Comparison of ENCODE assay signal across 13 cellular contexts in the genomic region with DNA sequence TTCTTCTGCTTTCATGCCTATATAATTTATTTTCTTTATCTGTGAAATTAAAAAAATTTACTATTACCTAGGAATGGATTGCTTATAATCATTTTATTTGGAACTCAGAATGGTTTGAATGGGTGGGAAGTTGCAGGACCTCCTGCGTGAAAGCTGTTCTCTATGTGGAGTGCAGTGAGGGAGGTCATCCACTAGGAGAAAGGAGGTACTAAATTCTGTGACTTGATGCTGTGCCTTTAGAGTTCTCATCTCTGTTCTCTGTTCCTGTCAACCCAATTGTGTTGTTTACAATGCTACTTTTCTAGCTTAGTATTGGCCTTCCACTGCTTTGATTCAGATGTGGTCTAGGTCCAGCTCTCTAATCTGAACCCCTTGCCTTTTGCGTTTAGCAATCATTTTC.
A peak's percentile ranks its signal among the peaks of the same experiment; 100 is the strongest.
DNase-seq lines count a peak whose midpoint lies in the region; ATAC-seq and TF ChIP-seq lines count a peak whose summit lies in the region.
"Had no signal": no experiment of that assay in that cellular context is flagged by ENCODE, and none has a peak within 500 bp of the region (broad histone marks: within the 10 kb centered on the region; RNA-seq: fewer than 3 reads in every experiment).

No MANE protein-coding gene starts in this region.

- in situ Hi-C loops in astrocyte of the spinal cord (cut with HindIII; ENCODE audit: low sequenced_read_pairs), result no loop called here
- in situ Hi-C loops in GM13976 (cut with MboI; ENCODE audit: low sequenced_read_pairs, unreplicated experiment), result no loop called here

- no peak overlapping the region for H3K4me3 Mint-ChIP-seq in GM23338
- H3K4me3 Mint-ChIP-seq: activated naive CD4-positive, alpha-beta T cell treated with anti-CD3 and anti-CD28 coated beads for 36 hours had no signal

- H3K9me3 Mint-ChIP-seq in GM23338, result no peaks in the 10 kb centered on the region
- H3K9me3 Mint-ChIP-seq: activated naive CD4-positive, alpha-beta T cell treated with anti-CD3 and anti-CD28 coated beads for 36 hours had no signal

- H3K4me1 ChIP-seq in GM23338 (ENCODE audit: insufficient read depth), result no peaks in the 10 kb centered on the region
- H3K4me1 ChIP-seq: BLaER1, gastroesophageal sphincter had no signal

- H3K27me3 Mint-ChIP-seq in GM23338 (ENCODE audit: insufficient read depth, low read depth, poor library complexity), result no peaks in the 10 kb centered on the region

- TF ChIP-seq CTCF in AG10803 (conservative IDR thresholded peaks at IDR 0.05; ENCODE audit: low read length) (0 out of 2 replicates have a peak, but pooled peaks have one; percentile 20), GM23338 (conservative IDR thresholded peaks at IDR 0.05; ENCODE audit: low read depth in 2 of 2) (peak; percentile 25 to 43), astrocyte of the spinal cord (IDR thresholded peaks at IDR 0.05; ENCODE audit: low read depth, low read length) (peak; percentile 23), coronary artery (IDR thresholded peaks at IDR 0.05) (no peak), GM13976 (IDR thresholded peaks at IDR 0.05; ENCODE audit: borderline replicate concordance, control extremely low read depth, extremely low read depth, insufficient read depth, missing control alignments) (no peak)

- H3K36me3 Mint-ChIP-seq in GM23338 (ENCODE audit: low read depth), result no peaks in the 10 kb centered on the region

- H3K27me3 ChIP-seq in GM23338 (ENCODE audit: insufficient read depth), result no peaks in the 10 kb centered on the region
- H3K27me3 ChIP-seq: BLaER1, gastroesophageal sphincter, pancreas had no signal

- H3K36me3 ChIP-seq in GM23338 (ENCODE audit: insufficient read depth), result no peaks in the 10 kb centered on the region
- H3K36me3 ChIP-seq: BLaER1, gastroesophageal sphincter, pancreas had no signal

- intact Hi-C loops in left cardiac atrium (cut with DNase I), result no loop called here

- peak; percentile 87 for ATAC-seq in GM23338
- ATAC-seq in left cardiac atrium, result no peak
- ATAC-seq in GM21576 (IDR thresholded peaks at IDR 0.05; ENCODE audit: unreplicated experiment), result no peak
- ATAC-seq: gastroesophageal sphincter had no signal

- H3K27ac ChIP-seq in GM23338 (ENCODE audit: low read depth) (no peak overlapping the region), coronary artery (no peak overlapping the region)
- H3K27ac ChIP-seq: BLaER1, gastroesophageal sphincter, pancreas had no signal

- no peak overlapping the region for H3K4me2 ChIP-seq in GM23338
- H3K4me2 ChIP-seq: BLaER1 had no signal

- H3K9me2 ChIP-seq in GM23338 (ENCODE audit: insufficient read depth), result no peaks in the 10 kb centered on the region

- DNase-seq in AG10803 (ENCODE audit: low read depth) (no peak), GM23338 (ENCODE audit: low spot score) (peak; percentile 62), astrocyte of the spinal cord (ENCODE audit: low read depth, low spot score) (no peak), iPS-NIHi11 (ENCODE audit: low spot score) (peak; percentile 30), coronary artery (ENCODE audit: low spot score) (no peak), left cardiac atrium (no peak), GM13976 (ENCODE audit: low spot score) (no peak)
- DNase-seq: activated naive CD4-positive, alpha-beta T cell treated with anti-CD3 and anti-CD28 coated beads for 36 hours; midbrain; pancreas had no signal

- no peaks in the 10 kb centered on the region for H4K20me1 ChIP-seq in GM23338 (replicated peaks; ENCODE audit: insufficient read depth)
- H4K20me1 ChIP-seq: BLaER1 had no signal

- no peaks in the 10 kb centered on the region for H3K79me2 ChIP-seq in GM23338 (replicated peaks; ENCODE audit: insufficient read depth)

- H2AFZ ChIP-seq in GM23338, result no peak overlapping the region

- no peaks in the 10 kb centered on the region for H3F3A ChIP-seq in GM23338 (replicated peaks; ENCODE audit: low read depth)

- H3K4me3 ChIP-seq in AG10803 (ENCODE audit: low read length), result no peak overlapping the region
- no peak overlapping the region for H3K4me3 ChIP-seq in GM23338
- no peak overlapping the region for H3K4me3 ChIP-seq in astrocyte of the spinal cord (ENCODE audit: low read depth, low read length)
- no peak overlapping the region for H3K4me3 ChIP-seq in coronary artery
- H3K4me3 ChIP-seq: BLaER1, gastroesophageal sphincter, pancreas had no signal

- no peaks in the 10 kb centered on the region; the same call in 2 of the 3 replicates for H3K4me1 Mint-ChIP-seq in GM23338

- H3K27ac Mint-ChIP-seq in GM23338, result no peak overlapping the region
- H3K27ac Mint-ChIP-seq: activated naive CD4-positive, alpha-beta T cell treated with anti-CD3 and anti-CD28 coated beads for 36 hours had no signal

TF ChIP-seq in GM23338, 12 proteins besides CTCF, POLR2A, EP300 and RAD21 (continues in another document):
- TF ChIP-seq CREB1 (CRISPR knock-in tag; IDR thresholded peaks at IDR 0.05; ENCODE audit: low read depth) (no peak), EZH2 (IDR thresholded peaks at IDR 0.05; ENCODE audit: low read depth, unreplicated experiment) (no peak), ZNF114 (CRISPR knock-in tag; IDR thresholded peaks at IDR 0.05) (no peak), ZNF331 (CRISPR knock-in tag; IDR thresholded peaks at IDR 0.05; ENCODE audit: low read depth) (no peak), NANOG (IDR thresholded peaks at IDR 0.05; ENCODE audit: borderline replicate concordance) (no peak)
- TF ChIP-seq, protein P1, sequence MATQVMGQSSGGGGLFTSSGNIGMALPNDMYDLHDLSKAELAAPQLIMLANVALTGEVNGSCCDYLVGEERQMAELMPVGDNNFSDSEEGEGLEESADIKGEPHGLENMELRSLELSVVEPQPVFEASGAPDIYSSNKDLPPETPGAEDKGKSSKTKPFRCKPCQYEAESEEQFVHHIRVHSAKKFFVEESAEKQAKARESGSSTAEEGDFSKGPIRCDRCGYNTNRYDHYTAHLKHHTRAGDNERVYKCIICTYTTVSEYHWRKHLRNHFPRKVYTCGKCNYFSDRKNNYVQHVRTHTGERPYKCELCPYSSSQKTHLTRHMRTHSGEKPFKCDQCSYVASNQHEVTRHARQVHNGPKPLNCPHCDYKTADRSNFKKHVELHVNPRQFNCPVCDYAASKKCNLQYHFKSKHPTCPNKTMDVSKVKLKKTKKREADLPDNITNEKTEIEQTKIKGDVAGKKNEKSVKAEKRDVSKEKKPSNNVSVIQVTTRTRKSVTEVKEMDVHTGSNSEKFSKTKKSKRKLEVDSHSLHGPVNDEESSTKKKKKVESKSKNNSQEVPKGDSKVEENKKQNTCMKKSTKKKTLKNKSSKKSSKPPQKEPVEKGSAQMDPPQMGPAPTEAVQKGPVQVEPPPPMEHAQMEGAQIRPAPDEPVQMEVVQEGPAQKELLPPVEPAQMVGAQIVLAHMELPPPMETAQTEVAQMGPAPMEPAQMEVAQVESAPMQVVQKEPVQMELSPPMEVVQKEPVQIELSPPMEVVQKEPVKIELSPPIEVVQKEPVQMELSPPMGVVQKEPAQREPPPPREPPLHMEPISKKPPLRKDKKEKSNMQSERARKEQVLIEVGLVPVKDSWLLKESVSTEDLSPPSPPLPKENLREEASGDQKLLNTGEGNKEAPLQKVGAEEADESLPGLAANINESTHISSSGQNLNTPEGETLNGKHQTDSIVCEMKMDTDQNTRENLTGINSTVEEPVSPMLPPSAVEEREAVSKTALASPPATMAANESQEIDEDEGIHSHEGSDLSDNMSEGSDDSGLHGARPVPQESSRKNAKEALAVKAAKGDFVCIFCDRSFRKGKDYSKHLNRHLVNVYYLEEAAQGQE (IDR thresholded peaks at IDR 0.05; ENCODE audit: unreplicated experiment), result no peak

Comparison
In these comparisons a context has a peak if more than half of its experiments do, and no peak if none do; other contexts are left out.
1. DNase-seq: peak in GM23338 (single experiment) and iPS-NIHi11 (single experiment); none in AG10803 (single experiment), astrocyte of the spinal cord (single experiment), coronary artery (single experiment), left cardiac atrium (single experiment) and GM13976 (single experiment).
2. CTCF ChIP-seq: peak in AG10803 (single experiment), GM23338 (2 of 2) and astrocyte of the spinal cord (single experiment); none in coronary artery (single experiment) and GM13976 (single experiment).